1 cellular context compared by ENCODE assay signal in the genomic region with DNA sequence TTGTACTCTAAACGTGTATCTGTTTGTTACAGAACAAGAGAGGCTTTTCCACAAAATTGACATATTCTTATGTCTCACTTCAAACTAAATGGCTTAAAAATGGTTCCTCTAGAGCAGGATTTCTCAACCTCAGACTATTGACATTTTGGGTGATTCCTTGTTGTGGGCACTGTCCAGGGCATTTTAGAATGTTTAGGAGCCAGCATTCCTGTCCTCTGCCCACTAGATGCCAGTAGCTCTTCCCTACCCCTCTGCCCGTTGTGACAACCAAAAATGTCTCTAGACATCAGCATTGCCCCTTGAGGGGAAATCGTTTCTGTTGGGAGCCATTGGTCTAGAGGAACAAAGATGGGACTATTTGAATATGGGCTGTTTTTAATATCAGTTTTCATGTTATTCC.
TF ChIP-seq lines count a peak whose summit lies in the region.

No MANE protein-coding gene starts in this region.

TF ChIP-seq in GM23338, 12 proteins besides CTCF, POLR2A, EP300 and RAD21 (continued from another document):
- TF ChIP-seq, protein P1, sequence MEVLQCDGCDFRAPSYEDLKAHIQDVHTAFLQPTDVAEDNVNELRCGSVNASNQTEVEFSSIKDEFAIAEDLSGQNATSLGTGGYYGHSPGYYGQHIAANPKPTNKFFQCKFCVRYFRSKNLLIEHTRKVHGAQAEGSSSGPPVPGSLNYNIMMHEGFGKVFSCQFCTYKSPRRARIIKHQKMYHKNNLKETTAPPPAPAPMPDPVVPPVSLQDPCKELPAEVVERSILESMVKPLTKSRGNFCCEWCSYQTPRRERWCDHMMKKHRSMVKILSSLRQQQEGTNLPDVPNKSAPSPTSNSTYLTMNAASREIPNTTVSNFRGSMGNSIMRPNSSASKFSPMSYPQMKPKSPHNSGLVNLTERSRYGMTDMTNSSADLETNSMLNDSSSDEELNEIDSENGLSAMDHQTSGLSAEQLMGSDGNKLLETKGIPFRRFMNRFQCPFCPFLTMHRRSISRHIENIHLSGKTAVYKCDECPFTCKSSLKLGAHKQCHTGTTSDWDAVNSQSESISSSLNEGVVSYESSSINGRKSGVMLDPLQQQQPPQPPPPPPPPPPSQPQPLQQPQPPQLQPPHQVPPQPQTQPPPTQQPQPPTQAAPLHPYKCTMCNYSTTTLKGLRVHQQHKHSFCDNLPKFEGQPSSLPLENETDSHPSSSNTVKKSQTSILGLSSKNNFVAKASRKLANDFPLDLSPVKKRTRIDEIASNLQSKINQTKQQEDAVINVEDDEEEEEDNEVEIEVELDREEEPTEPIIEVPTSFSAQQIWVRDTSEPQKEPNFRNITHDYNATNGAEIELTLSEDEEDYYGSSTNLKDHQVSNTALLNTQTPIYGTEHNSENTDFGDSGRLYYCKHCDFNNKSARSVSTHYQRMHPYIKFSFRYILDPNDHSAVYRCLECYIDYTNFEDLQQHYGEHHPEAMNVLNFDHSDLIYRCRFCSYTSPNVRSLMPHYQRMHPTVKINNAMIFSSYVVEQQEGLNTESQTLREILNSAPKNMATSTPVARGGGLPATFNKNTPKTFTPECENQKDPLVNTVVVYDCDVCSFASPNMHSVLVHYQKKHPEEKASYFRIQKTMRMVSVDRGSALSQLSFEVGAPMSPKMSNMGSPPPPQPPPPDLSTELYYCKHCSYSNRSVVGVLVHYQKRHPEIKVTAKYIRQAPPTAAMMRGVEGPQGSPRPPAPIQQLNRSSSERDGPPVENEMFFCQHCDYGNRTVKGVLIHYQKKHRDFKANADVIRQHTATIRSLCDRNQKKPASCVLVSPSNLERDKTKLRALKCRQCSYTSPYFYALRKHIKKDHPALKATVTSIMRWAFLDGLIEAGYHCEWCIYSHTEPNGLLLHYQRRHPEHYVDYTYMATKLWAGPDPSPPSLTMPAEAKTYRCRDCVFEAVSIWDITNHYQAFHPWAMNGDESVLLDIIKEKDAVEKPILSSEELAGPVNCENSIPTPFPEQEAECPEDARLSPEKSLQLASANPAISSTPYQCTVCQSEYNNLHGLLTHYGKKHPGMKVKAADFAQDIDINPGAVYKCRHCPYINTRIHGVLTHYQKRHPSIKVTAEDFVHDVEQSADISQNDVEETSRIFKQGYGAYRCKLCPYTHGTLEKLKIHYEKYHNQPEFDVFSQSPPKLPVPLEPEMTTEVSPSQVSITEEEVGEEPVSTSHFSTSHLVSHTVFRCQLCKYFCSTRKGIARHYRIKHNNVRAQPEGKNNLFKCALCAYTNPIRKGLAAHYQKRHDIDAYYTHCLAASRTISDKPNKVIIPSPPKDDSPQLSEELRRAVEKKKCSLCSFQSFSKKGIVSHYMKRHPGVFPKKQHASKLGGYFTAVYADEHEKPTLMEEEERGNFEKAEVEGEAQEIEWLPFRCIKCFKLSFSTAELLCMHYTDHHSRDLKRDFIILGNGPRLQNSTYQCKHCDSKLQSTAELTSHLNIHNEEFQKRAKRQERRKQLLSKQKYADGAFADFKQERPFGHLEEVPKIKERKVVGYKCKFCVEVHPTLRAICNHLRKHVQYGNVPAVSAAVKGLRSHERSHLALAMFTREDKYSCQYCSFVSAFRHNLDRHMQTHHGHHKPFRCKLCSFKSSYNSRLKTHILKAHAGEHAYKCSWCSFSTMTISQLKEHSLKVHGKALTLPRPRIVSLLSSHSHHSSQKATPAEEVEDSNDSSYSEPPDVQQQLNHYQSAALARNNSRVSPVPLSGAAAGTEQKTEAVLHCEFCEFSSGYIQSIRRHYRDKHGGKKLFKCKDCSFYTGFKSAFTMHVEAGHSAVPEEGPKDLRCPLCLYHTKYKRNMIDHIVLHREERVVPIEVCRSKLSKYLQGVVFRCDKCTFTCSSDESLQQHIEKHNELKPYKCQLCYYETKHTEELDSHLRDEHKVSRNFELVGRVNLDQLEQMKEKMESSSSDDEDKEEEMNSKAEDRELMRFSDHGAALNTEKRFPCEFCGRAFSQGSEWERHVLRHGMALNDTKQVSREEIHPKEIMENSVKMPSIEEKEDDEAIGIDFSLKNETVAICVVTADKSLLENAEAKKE (CRISPR knock-in tag; IDR thresholded peaks at IDR 0.05), result no peak
- TF ChIP-seq ZNF114 (CRISPR knock-in tag; IDR thresholded peaks at IDR 0.05) (no peak), EZH2 (IDR thresholded peaks at IDR 0.05; ENCODE audit: low read depth, unreplicated experiment) (no peak), CREB1 (CRISPR knock-in tag; IDR thresholded peaks at IDR 0.05; ENCODE audit: low read depth) (no peak), EZH2phosphoT487 (IDR thresholded peaks at IDR 0.05; ENCODE audit: unreplicated experiment) (no peak), JUNB (IDR thresholded peaks at IDR 0.05; ENCODE audit: unreplicated experiment) (no peak)
- TF ChIP-seq, protein P2, sequence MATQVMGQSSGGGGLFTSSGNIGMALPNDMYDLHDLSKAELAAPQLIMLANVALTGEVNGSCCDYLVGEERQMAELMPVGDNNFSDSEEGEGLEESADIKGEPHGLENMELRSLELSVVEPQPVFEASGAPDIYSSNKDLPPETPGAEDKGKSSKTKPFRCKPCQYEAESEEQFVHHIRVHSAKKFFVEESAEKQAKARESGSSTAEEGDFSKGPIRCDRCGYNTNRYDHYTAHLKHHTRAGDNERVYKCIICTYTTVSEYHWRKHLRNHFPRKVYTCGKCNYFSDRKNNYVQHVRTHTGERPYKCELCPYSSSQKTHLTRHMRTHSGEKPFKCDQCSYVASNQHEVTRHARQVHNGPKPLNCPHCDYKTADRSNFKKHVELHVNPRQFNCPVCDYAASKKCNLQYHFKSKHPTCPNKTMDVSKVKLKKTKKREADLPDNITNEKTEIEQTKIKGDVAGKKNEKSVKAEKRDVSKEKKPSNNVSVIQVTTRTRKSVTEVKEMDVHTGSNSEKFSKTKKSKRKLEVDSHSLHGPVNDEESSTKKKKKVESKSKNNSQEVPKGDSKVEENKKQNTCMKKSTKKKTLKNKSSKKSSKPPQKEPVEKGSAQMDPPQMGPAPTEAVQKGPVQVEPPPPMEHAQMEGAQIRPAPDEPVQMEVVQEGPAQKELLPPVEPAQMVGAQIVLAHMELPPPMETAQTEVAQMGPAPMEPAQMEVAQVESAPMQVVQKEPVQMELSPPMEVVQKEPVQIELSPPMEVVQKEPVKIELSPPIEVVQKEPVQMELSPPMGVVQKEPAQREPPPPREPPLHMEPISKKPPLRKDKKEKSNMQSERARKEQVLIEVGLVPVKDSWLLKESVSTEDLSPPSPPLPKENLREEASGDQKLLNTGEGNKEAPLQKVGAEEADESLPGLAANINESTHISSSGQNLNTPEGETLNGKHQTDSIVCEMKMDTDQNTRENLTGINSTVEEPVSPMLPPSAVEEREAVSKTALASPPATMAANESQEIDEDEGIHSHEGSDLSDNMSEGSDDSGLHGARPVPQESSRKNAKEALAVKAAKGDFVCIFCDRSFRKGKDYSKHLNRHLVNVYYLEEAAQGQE (IDR thresholded peaks at IDR 0.05; ENCODE audit: unreplicated experiment), result no peak
